In genomic region chr11:92972248-92972647, GRCh38 we compare ENCODE assay signal across 3 cellular contexts.
TF ChIP-seq lines count a peak whose summit lies in the region.

No MANE protein-coding gene starts in this region.

TF ChIP-seq in SK-N-SH, 30 proteins besides CTCF, POLR2A, EP300 and RAD21:
- no peak for TF ChIP-seq ELF1 (IDR thresholded peaks at IDR 0.05)
- TF ChIP-seq, protein P1, sequence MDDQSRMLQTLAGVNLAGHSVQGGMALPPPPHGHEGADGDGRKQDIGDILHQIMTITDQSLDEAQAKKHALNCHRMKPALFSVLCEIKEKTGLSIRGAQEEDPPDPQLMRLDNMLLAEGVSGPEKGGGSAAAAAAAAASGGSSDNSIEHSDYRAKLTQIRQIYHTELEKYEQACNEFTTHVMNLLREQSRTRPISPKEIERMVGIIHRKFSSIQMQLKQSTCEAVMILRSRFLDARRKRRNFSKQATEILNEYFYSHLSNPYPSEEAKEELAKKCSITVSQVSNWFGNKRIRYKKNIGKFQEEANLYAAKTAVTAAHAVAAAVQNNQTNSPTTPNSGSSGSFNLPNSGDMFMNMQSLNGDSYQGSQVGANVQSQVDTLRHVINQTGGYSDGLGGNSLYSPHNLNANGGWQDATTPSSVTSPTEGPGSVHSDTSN (IDR thresholded peaks at IDR 0.05) = no peak
- TF ChIP-seq NFIC (IDR thresholded peaks at IDR 0.05; ENCODE audit: borderline replicate concordance) = no peak
- TF ChIP-seq RFX5 (IDR thresholded peaks at IDR 0.05; ENCODE audit: low read length) = no peak
- TF ChIP-seq, protein P2, sequence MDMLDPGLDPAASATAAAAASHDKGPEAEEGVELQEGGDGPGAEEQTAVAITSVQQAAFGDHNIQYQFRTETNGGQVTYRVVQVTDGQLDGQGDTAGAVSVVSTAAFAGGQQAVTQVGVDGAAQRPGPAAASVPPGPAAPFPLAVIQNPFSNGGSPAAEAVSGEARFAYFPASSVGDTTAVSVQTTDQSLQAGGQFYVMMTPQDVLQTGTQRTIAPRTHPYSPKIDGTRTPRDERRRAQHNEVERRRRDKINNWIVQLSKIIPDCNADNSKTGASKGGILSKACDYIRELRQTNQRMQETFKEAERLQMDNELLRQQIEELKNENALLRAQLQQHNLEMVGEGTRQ (IDR thresholded peaks at IDR 0.05; ENCODE audit: borderline replicate concordance, low read depth, low read length) = no peak
- TF ChIP-seq CHD2 (IDR thresholded peaks at IDR 0.05; ENCODE audit: low read length, partially characterized antibody) = no peak
- no peak for TF ChIP-seq JUND (IDR thresholded peaks at IDR 0.05)
- peak; percentile 74 for TF ChIP-seq GATA2 (CRISPR knock-in tag; IDR thresholded peaks at IDR 0.05)

TF ChIP-seq in SK-N-SH treated with all-trans-retinoic acid at 6 μM for 48 hours, 23 proteins besides CTCF, POLR2A, EP300 and RAD21:
- TF ChIP-seq CSRNP3 (CRISPR knock-in tag; IDR thresholded peaks at IDR 0.05) (no peak), OSR1 (CRISPR knock-in tag; IDR thresholded peaks at IDR 0.05) (no peak), ZNF70 (CRISPR knock-in tag; IDR thresholded peaks at IDR 0.05) (no peak), TOX (CRISPR knock-in tag; IDR thresholded peaks at IDR 0.05; ENCODE audit: borderline replicate concordance) (no peak), ZFP3 (CRISPR knock-in tag; IDR thresholded peaks at IDR 0.05) (no peak), PPARA (CRISPR knock-in tag; IDR thresholded peaks at IDR 0.05; ENCODE audit: borderline replicate concordance) (no peak), ESRRG (CRISPR knock-in tag; IDR thresholded peaks at IDR 0.05) (no peak), GLIS3 (CRISPR knock-in tag; IDR thresholded peaks at IDR 0.05) (no peak), BACH2 (CRISPR knock-in tag; IDR thresholded peaks at IDR 0.05; ENCODE audit: borderline replicate concordance) (no peak), SNAI2 (CRISPR knock-in tag; IDR thresholded peaks at IDR 0.05) (no peak), ZNF8 (CRISPR knock-in tag; IDR thresholded peaks at IDR 0.05) (no peak), ZFP30 (CRISPR knock-in tag; IDR thresholded peaks at IDR 0.05) (no peak), TCF4 (CRISPR knock-in tag; IDR thresholded peaks at IDR 0.05; ENCODE audit: borderline replicate concordance) (no peak), ARNTL (CRISPR knock-in tag; IDR thresholded peaks at IDR 0.05; ENCODE audit: borderline replicate concordance, low read depth) (no peak)
- TF ChIP-seq, protein P3, sequence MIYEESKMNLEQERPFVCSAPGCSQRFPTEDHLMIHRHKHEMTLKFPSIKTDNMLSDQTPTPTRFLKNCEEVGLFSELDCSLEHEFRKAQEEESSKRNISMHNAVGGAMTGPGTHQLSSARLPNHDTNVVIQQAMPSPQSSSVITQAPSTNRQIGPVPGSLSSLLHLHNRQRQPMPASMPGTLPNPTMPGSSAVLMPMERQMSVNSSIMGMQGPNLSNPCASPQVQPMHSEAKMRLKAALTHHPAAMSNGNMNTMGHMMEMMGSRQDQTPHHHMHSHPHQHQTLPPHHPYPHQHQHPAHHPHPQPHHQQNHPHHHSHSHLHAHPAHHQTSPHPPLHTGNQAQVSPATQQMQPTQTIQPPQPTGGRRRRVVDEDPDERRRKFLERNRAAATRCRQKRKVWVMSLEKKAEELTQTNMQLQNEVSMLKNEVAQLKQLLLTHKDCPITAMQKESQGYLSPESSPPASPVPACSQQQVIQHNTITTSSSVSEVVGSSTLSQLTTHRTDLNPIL (CRISPR knock-in tag; IDR thresholded peaks at IDR 0.05; ENCODE audit: low read depth) = no peak
- TF ChIP-seq, protein P4, sequence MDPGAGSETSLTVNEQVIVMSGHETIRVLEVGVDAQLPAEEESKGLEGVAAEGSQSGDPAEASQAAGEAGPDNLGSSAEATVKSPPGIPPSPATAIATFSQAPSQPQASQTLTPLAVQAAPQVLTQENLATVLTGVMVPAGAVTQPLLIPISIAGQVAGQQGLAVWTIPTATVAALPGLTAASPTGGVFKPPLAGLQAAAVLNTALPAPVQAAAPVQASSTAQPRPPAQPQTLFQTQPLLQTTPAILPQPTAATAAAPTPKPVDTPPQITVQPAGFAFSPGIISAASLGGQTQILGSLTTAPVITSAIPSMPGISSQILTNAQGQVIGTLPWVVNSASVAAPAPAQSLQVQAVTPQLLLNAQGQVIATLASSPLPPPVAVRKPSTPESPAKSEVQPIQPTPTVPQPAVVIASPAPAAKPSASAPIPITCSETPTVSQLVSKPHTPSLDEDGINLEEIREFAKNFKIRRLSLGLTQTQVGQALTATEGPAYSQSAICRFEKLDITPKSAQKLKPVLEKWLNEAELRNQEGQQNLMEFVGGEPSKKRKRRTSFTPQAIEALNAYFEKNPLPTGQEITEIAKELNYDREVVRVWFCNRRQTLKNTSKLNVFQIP (CRISPR knock-in tag; IDR thresholded peaks at IDR 0.05; ENCODE audit: borderline replicate concordance, low read depth) = no peak
- TF ChIP-seq, protein P5, sequence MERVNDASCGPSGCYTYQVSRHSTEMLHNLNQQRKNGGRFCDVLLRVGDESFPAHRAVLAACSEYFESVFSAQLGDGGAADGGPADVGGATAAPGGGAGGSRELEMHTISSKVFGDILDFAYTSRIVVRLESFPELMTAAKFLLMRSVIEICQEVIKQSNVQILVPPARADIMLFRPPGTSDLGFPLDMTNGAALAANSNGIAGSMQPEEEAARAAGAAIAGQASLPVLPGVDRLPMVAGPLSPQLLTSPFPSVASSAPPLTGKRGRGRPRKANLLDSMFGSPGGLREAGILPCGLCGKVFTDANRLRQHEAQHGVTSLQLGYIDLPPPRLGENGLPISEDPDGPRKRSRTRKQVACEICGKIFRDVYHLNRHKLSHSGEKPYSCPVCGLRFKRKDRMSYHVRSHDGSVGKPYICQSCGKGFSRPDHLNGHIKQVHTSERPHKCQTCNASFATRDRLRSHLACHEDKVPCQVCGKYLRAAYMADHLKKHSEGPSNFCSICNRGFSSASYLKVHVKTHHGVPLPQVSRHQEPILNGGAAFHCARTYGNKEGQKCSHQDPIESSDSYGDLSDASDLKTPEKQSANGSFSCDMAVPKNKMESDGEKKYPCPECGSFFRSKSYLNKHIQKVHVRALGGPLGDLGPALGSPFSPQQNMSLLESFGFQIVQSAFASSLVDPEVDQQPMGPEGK (CRISPR knock-in tag; IDR thresholded peaks at IDR 0.05; ENCODE audit: borderline replicate concordance) = no peak

TF ChIP-seq in K562, 482 proteins besides CTCF, POLR2A, EP300 and RAD21:
- TF ChIP-seq FOS (IDR thresholded peaks at IDR 0.05; ENCODE audit: extremely low read depth, insufficient read length) (no peak), CBFA2T2 (conservative IDR thresholded peaks at IDR 0.05) (peak; percentile 57), TEAD4 (IDR thresholded peaks at IDR 0.05; ENCODE audit: low read length) (peak; percentile 66), TEAD4 (CRISPR knock-in tag; IDR thresholded peaks at IDR 0.05; ENCODE audit: borderline replicate concordance) (no peak), MEIS2 (IDR thresholded peaks at IDR 0.05; ENCODE audit: partially characterized antibody) (peak; percentile 8), BMI1 (IDR thresholded peaks at IDR 0.05; ENCODE audit: low read length) (no peak), ARID1B (IDR thresholded peaks at IDR 0.05) (peak; percentile 17; the same call in 1 of the 2 replicates), TAL1 (IDR thresholded peaks at IDR 0.05) (peak; percentile 30; the same call in 1 of the 2 replicates), CBFA2T3 (IDR thresholded peaks at IDR 0.05) (peak; percentile 77)
